Comparison of ENCODE assay signal across 14 cellular contexts in the genomic region with DNA sequence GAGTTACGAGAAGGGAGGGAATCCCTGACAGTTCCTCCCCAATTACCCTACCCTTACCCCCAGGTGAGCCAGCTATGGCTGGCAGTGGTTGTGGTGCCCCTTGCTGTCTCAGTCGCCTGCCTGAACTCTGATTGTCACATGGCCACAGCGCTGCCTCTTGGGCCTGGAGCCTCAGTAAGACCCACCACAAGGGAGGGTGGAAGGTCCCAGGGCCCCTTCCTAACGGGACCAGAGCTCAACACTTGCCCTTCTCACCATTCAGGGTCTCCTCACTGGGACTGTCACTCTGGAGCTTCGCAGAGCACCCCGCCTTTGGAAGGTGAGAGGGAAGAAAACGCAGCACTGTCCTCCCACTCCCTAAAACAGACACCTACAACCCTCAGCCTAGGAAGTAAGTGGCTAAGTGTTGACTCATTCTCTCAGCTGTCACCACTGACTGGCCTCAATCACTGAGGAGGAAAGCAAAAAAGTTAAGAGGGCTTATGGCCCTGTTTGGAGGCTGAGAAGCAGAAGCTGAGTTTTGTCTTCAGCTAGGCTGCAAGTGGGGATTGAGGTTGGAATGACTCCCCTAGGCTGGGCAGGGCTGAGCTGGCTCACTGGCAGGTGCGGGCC. TPM values are rescaled to one million over a fixed set of nuclear protein-coding genes. Genes with fewer than 3 reads are reported as not detected.
DNase-seq lines count a peak whose midpoint lies in the region; ATAC-seq and TF ChIP-seq lines count a peak whose summit lies in the region.
"Had no signal": no experiment of that assay in that cellular context is flagged by ENCODE, and none has a peak within 500 bp of the region (broad histone marks: within the 10 kb centered on the region; RNA-seq: fewer than 3 reads in every experiment).

No MANE protein-coding gene starts in this region.

- no peak overlapping the region for H3K4me2 ChIP-seq in trophoblast cell (ENCODE audit: low read length)

- no peak overlapping the region for H3K23ac ChIP-seq in trophoblast cell (ENCODE audit: low read length)

- H2BK5ac ChIP-seq in trophoblast cell (ENCODE audit: low read depth, low read length, poor library complexity): no peak overlapping the region

- peaks cover 53% of the 10 kb centered on the region for H3K4me1 Mint-ChIP-seq in activated CD4-positive, alpha-beta T cell treated with anti-CD3 and anti-CD28 coated beads, Interleukin-2, amount 10 ng/mL, durations not matched to agents 7 days and 5 days
- H3K4me1 Mint-ChIP-seq in endodermal cell: peaks cover 44% of the 10 kb centered on the region

- TF ChIP-seq CTCF in Peyer's patch (IDR thresholded peaks at IDR 0.05): no peak
- no peak for TF ChIP-seq CTCF in endodermal cell (conservative IDR thresholded peaks at IDR 0.05)

- H3K27me3 ChIP-seq in Peyer's patch (no peaks in the 10 kb centered on the region), endodermal cell (ENCODE audit: control insufficient read depth, insufficient read depth, low read length, poor library complexity, severe bottlenecking) (peaks cover 10% of the 10 kb centered on the region), trophoblast cell (ENCODE audit: insufficient read depth, low read length) (no peaks in the 10 kb centered on the region)
- H3K27me3 ChIP-seq: sigmoid colon had no signal

- peak in 1 of 2 donors; percentile 21 for TF ChIP-seq POLR2A in Peyer's patch (IDR thresholded peaks at IDR 0.05)

- peak overlapping the region; percentile 87 for H3K4me3 Mint-ChIP-seq in activated CD4-positive, alpha-beta T cell treated with anti-CD3 and anti-CD28 coated beads, Interleukin-2, amount 10 ng/mL, durations not matched to agents 7 days and 5 days
- peak overlapping the region; percentile 82 for H3K4me3 Mint-ChIP-seq in endodermal cell

- H3K14ac ChIP-seq in trophoblast cell (ENCODE audit: low read length): no peak overlapping the region

- H3K9me3 Mint-ChIP-seq in activated CD4-positive, alpha-beta T cell treated with anti-CD3 and anti-CD28 coated beads, Interleukin-2, amount 10 ng/mL, durations not matched to agents 7 days and 5 days: no peaks in the 10 kb centered on the region
- H3K9me3 Mint-ChIP-seq in endodermal cell: no peaks in the 10 kb centered on the region
- H3K9me3 Mint-ChIP-seq: HFFc6, memory B cell had no signal

- H3K27ac Mint-ChIP-seq in activated CD4-positive, alpha-beta T cell treated with anti-CD3 and anti-CD28 coated beads, Interleukin-2, amount 10 ng/mL, durations not matched to agents 7 days and 5 days: peak overlapping the region; percentile 28
- peak overlapping the region; percentile 27 for H3K27ac Mint-ChIP-seq in endodermal cell
- H3K27ac Mint-ChIP-seq: HFFc6, memory B cell had no signal

- H3K4me1 ChIP-seq in Peyer's patch: peaks cover 0 to 54% (median 12%) of the 10 kb centered on the region in 4 donors
- peaks cover 15% of the 10 kb centered on the region for H3K4me1 ChIP-seq in endodermal cell (ENCODE audit: control insufficient read depth, insufficient read depth, low read length)
- H3K4me1 ChIP-seq in trophoblast cell (ENCODE audit: control insufficient read depth in 1 of 2, insufficient read depth in 2 of 2, low read length in 2 of 2): peaks cover 9 to 23% of the 10 kb centered on the region in 2 experiments

- H3K36me3 Mint-ChIP-seq in activated CD4-positive, alpha-beta T cell treated with anti-CD3 and anti-CD28 coated beads, Interleukin-2, amount 10 ng/mL, durations not matched to agents 7 days and 5 days (ENCODE audit: low read depth): peaks cover 1% of the 10 kb centered on the region
- H3K36me3 Mint-ChIP-seq in endodermal cell (ENCODE audit: low read depth): no peaks in the 10 kb centered on the region
- H3K36me3 Mint-ChIP-seq: memory B cell had no signal

- CTCF ChIA-PET in activated CD4-positive, alpha-beta T cell treated with anti-CD3 and anti-CD28 coated beads, Interleukin-2, amount 10 ng/mL, durations not matched to agents 7 days and 5 days (lab: Charles Lee): interaction anchor here (1.1 to 7.1 kb wide), 5 partner anchors 8 to 132 kb away, joined by 3 to 121 read pairs (median 52); no protein-coding TSS in a partner anchor

- POLR2A ChIA-PET in activated CD4-positive, alpha-beta T cell treated with anti-CD3 and anti-CD28 coated beads, Interleukin-2, amount 10 ng/mL, durations not matched to agents 7 days and 5 days (lab: Charles Lee): no interaction called here

- H3K79me2 ChIP-seq in trophoblast cell (ENCODE audit: control insufficient read depth, insufficient read depth, low read length, poor library complexity): peaks cover 6% of the 10 kb centered on the region

- no peak for DNase-seq in activated CD4-positive, alpha-beta T cell treated with anti-CD3 and anti-CD28 coated beads, Interleukin-2, amount 10 ng/mL, durations not matched to agents 7 days and 5 days
- no peak for DNase-seq in activated CD4-positive, alpha-beta T cell treated with anti-CD3 and anti-CD28 coated beads, Interleukin-2, amount 50 U/mL, for 48 hours
- DNase-seq in Peyer's patch: no peak
- DNase-seq in endodermal cell: peak; percentile 47
- DNase-seq in trophoblast cell: peak in 1 of 2 donors; percentile 12
- no peak for DNase-seq in NOMO-1 treated with dmso at 0.1 percent for 144 hours (lab: John Stamatoyannopoulos, UW; ENCODE audit: unreplicated experiment)
- no peak for DNase-seq in Ammon's horn (ENCODE audit: low spot score)
- DNase-seq: HFFc6, NCI-H1417 treated with DMSO at 0.1 percent for 48 hours, sigmoid colon had no signal

- ATAC-seq in GM18861 (IDR thresholded peaks at IDR 0.05; ENCODE audit: unreplicated experiment): no peak

- H4K8ac ChIP-seq in trophoblast cell (ENCODE audit: low read depth, low read length): no peak overlapping the region

- peaks cover 17% of the 10 kb centered on the region for H3K27me3 Mint-ChIP-seq in activated CD4-positive, alpha-beta T cell treated with anti-CD3 and anti-CD28 coated beads, Interleukin-2, amount 10 ng/mL, durations not matched to agents 7 days and 5 days
- peaks cover 36% of the 10 kb centered on the region for H3K27me3 Mint-ChIP-seq in endodermal cell (ENCODE audit: insufficient read depth)

- H3K36me3 ChIP-seq in Peyer's patch (no peaks in the 10 kb centered on the region), endodermal cell (ENCODE audit: control insufficient read depth, insufficient read depth, low read length) (no peaks in the 10 kb centered on the region), trophoblast cell (ENCODE audit: control insufficient read depth in 1 of 2, insufficient read depth in 2 of 2, low read length in 2 of 2) (no peaks in the 10 kb centered on the region)
- H3K36me3 ChIP-seq: sigmoid colon had no signal

- H3K9ac ChIP-seq in endodermal cell (ENCODE audit: extremely low read depth, low read length, poor library complexity, severe bottlenecking) (no peak overlapping the region), trophoblast cell (ENCODE audit: low read length) (no peak overlapping the region)

- peaks cover 11% of the 10 kb centered on the region for H3K79me1 ChIP-seq in trophoblast cell (ENCODE audit: low read length)

- H3K9me3 ChIP-seq in Peyer's patch (peaks cover 0 to 4% (median 0%) of the 10 kb centered on the region in 4 donors), endodermal cell (ENCODE audit: control insufficient read depth, low read length) (no peaks in the 10 kb centered on the region), trophoblast cell (ENCODE audit: insufficient read depth, low read depth, low read length) (peaks cover 2% of the 10 kb centered on the region)
- H3K9me3 ChIP-seq: sigmoid colon had no signal

- H2AK5ac ChIP-seq in trophoblast cell (ENCODE audit: low read length): no peak overlapping the region

- peak overlapping the region; percentile 7 for H2BK12ac ChIP-seq in trophoblast cell (ENCODE audit: low read length)

- H3K4me3 ChIP-seq in Peyer's patch: peak overlapping the region in 2 of 4 donors; percentile 60 to 65
- no peak overlapping the region for H3K4me3 ChIP-seq in endodermal cell (ENCODE audit: low read length)
- H3K4me3 ChIP-seq in trophoblast cell (ENCODE audit: low read depth, low read length): no peak overlapping the region
- H3K4me3 ChIP-seq: coronary artery, sigmoid colon had no signal

- no peak overlapping the region for H2BK120ac ChIP-seq in trophoblast cell (ENCODE audit: insufficient read depth, low read length, poor library complexity)

- no peak overlapping the region for H3K18ac ChIP-seq in trophoblast cell (ENCODE audit: low read length)

- no peak overlapping the region for H2AFZ ChIP-seq in trophoblast cell (ENCODE audit: insufficient read depth, low read length, poor library complexity)

- H3K4ac ChIP-seq in trophoblast cell (ENCODE audit: low read depth, low read length): no peak overlapping the region

- H4K91ac ChIP-seq in trophoblast cell (ENCODE audit: low read depth, low read length): no peak overlapping the region

- H4K12ac ChIP-seq in trophoblast cell (ENCODE audit: low read depth, low read length): no peak overlapping the region

- WGBS in endodermal cell (ENCODE audit: insufficient coverage in 1 of 2, insufficient read length in 1 of 2), 2 experiments: 86 to 87% methylated on average over 3 to 8 of the region's 8 CpGs
- WGBS in trophoblast cell (ENCODE audit: extremely low coverage, insufficient coverage, insufficient read length): no CpG with 5 or more reads among the region's 8 CpGs

- peak overlapping the region in 3 of 4 donors; percentile 77 to 97 (median 96) for H3K27ac ChIP-seq in Peyer's patch
- no peak overlapping the region for H3K27ac ChIP-seq in endodermal cell (ENCODE audit: low read depth, low read length)
- H3K27ac ChIP-seq in trophoblast cell (ENCODE audit: low read depth, low read length): no peak overlapping the region
- H3K27ac ChIP-seq: coronary artery had no signal

RNA-seq across cellular contexts. Expression of gene TMEM253, which starts 1.0 kb away (rescaled TPM):
- total RNA-seq in activated CD4-positive, alpha-beta T cell treated with anti-CD3 and anti-CD28 coated beads, Interleukin-2, amount 10 ng/mL, durations not matched to agents 7 days and 5 days: not detected
- total RNA-seq in Peyer's patch (100 to 1,000 TPM in 3 of 4 donors, 1 to 10 TPM in 1; 9.1 to 140 (median 124) TPM), endodermal cell (under 1 TPM; 0.40 to 0.49 TPM)
- polyA plus RNA-seq in endodermal cell (2013, experiment 1 of 2): 2.1 TPM
- 1.8 TPM for polyA plus RNA-seq in endodermal cell (2013, experiment 2 of 2)
- polyA plus RNA-seq in trophoblast cell (2013): 0.54 and 0.62 TPM in 2 replicates
- total RNA-seq: T-helper 2 cell treated with Interferon-gamma antibody and Interleukin-4, amounts not matched to agents 100 ng/mL and 5 ng/mL, for 36 hours had no signal

RNA-seq across cellular contexts. Expression of gene ZNF219, which starts 3.5 kb away (rescaled TPM):
- 1 to 10 TPM; 5.0 to 6.2 TPM for total RNA-seq in activated CD4-positive, alpha-beta T cell treated with anti-CD3 and anti-CD28 coated beads, Interleukin-2, amount 10 ng/mL, durations not matched to agents 7 days and 5 days
- 10 to 100 TPM; 41.3 to 68.8 (median 63.2) TPM for total RNA-seq in Peyer's patch
- 10 to 100 TPM; 43.4 to 59.6 TPM for total RNA-seq in endodermal cell
- 123 TPM for polyA plus RNA-seq in endodermal cell (2013, experiment 1 of 2)
- 104 TPM for polyA plus RNA-seq in endodermal cell (2013, experiment 2 of 2)
- 11.7 and 12.0 TPM in 2 replicates for polyA plus RNA-seq in trophoblast cell (2013)

RNA-seq across cellular contexts. Expression of gene ARHGEF40, which starts 31.8 kb away (rescaled TPM):
- total RNA-seq in activated CD4-positive, alpha-beta T cell treated with anti-CD3 and anti-CD28 coated beads, Interleukin-2, amount 10 ng/mL, durations not matched to agents 7 days and 5 days: under 1 TPM in 1 of 2 experiments, not detected in 1; 0.22 TPM
- total RNA-seq in Peyer's patch: 10 to 100 TPM; 19.8 to 57.8 (median 34.6) TPM
- total RNA-seq in endodermal cell: 10 to 100 TPM; 71.1 to 73.5 TPM
- polyA plus RNA-seq in endodermal cell (2013, experiment 1 of 2): 65.4 TPM
- polyA plus RNA-seq in endodermal cell (2013, experiment 2 of 2): 71.9 TPM
- polyA plus RNA-seq in trophoblast cell (2013): 26.0 and 26.5 TPM in 2 replicates
- total RNA-seq: T-helper 2 cell treated with Interferon-gamma antibody and Interleukin-4, amounts not matched to agents 100 ng/mL and 5 ng/mL, for 36 hours had no signal

RNA-seq across cellular contexts. Expression of gene RNASE8, which starts 44.3 kb away (rescaled TPM):
- total RNA-seq in activated CD4-positive, alpha-beta T cell treated with anti-CD3 and anti-CD28 coated beads, Interleukin-2, amount 10 ng/mL, durations not matched to agents 7 days and 5 days: not detected
- total RNA-seq in Peyer's patch (not detected), endodermal cell (not detected)
- polyA plus RNA-seq in endodermal cell (2013, experiment 1 of 2): not detected
- polyA plus RNA-seq in endodermal cell (2013, experiment 2 of 2): not detected
- not detected in 2 replicates for polyA plus RNA-seq in trophoblast cell (2013)
- total RNA-seq: HFFc6; sigmoid colon; T-helper 2 cell treated with Interferon-gamma antibody and Interleukin-4, amounts not matched to agents 100 ng/mL and 5 ng/mL, for 36 hours had no signal
- polyA plus RNA-seq: sigmoid colon had no signal

RNA-seq across cellular contexts. Expression of gene OR5AU1, which starts 54.0 kb away (rescaled TPM):
- total RNA-seq in activated CD4-positive, alpha-beta T cell treated with anti-CD3 and anti-CD28 coated beads, Interleukin-2, amount 10 ng/mL, durations not matched to agents 7 days and 5 days: not detected
- not detected for total RNA-seq in Peyer's patch
- total RNA-seq in endodermal cell: not detected
- polyA plus RNA-seq in endodermal cell (2013, experiment 1 of 2): not detected
- not detected for polyA plus RNA-seq in endodermal cell (2013, experiment 2 of 2)
- 0.06 TPM in 1 of 2 replicates, not detected in the other for polyA plus RNA-seq in trophoblast cell (2013)
- total RNA-seq: HFFc6; sigmoid colon; T-helper 2 cell treated with Interferon-gamma antibody and Interleukin-4, amounts not matched to agents 100 ng/mL and 5 ng/mL, for 36 hours had no signal
- polyA plus RNA-seq: sigmoid colon had no signal

Comparison
In these comparisons a context has a peak if more than half of its experiments do, and no peak if none do; other contexts are left out.
1. H3K27ac ChIP-seq: peak in Peyer's patch (3 of 4); none in endodermal cell (single experiment) and trophoblast cell (single experiment).
2. RNA of gene TMEM253, which starts 1.0 kb away (total RNA-seq): 9.1 to 140 TPM in Peyer's patch; 0.40 to 0.49 TPM in endodermal cell and not detected in activated CD4-positive, alpha-beta T cell treated with anti-CD3 and anti-CD28 coated beads, Interleukin-2, amount 10 ng/mL, durations not matched to agents 7 days and 5 days; every median in the first group is over 4 times any median in the second.
3. RNA of gene ZNF219, which starts 3.5 kb away (total RNA-seq): 41.3 to 68.8 TPM in Peyer's patch and 43.4 to 59.6 TPM in endodermal cell; 5.0 to 6.2 TPM in activated CD4-positive, alpha-beta T cell treated with anti-CD3 and anti-CD28 coated beads, Interleukin-2, amount 10 ng/mL, durations not matched to agents 7 days and 5 days; every median in the first group is over 4 times any median in the second.
4. RNA of gene ARHGEF40, which starts 31.8 kb away (total RNA-seq): 71.1 to 73.5 TPM in endodermal cell and 19.8 to 57.8 TPM in Peyer's patch; 0.22 TPM in activated CD4-positive, alpha-beta T cell treated with anti-CD3 and anti-CD28 coated beads, Interleukin-2, amount 10 ng/mL, durations not matched to agents 7 days and 5 days; every median in the first group is over 10 times any median in the second.